1 cellular context compared by ENCODE assay signal in the genomic region with DNA sequence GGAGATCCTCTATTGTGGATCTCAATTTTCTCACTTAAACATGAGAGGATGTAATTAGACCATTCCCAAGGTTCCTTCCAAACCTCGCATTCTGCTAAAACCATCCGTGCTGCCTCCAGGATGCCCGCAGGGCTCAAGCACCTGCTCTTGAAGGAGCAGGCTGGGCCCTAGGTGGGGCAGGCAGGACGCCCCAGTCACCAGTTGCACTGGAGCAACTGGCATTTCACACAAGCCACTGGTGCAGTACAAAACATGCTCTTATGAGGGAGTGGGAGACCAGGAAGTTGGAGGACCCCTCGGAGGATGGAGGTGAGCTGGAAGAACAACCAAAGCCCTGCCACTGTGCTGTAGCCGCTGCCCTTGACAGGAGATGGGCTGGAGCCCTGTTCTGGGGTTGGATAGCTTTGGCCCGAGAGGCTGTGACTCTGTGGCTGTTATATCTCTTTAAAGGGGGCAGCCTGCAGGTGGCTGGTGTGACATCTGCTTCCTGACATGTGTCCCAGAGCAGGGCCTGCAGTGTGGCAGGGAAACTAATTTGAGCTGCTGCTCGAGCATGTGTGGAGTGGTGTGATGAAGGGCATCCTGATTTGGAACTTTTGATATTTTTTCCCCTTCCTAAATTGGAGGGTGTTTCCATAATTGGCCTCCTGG.
TF ChIP-seq lines count a peak whose summit lies in the region.

No MANE protein-coding gene starts in this region.

TF ChIP-seq in SK-N-SH treated with all-trans-retinoic acid at 6 μM for 48 hours, 23 proteins besides CTCF, POLR2A, EP300 and RAD21 (continued from another document):
- TF ChIP-seq, protein P1, sequence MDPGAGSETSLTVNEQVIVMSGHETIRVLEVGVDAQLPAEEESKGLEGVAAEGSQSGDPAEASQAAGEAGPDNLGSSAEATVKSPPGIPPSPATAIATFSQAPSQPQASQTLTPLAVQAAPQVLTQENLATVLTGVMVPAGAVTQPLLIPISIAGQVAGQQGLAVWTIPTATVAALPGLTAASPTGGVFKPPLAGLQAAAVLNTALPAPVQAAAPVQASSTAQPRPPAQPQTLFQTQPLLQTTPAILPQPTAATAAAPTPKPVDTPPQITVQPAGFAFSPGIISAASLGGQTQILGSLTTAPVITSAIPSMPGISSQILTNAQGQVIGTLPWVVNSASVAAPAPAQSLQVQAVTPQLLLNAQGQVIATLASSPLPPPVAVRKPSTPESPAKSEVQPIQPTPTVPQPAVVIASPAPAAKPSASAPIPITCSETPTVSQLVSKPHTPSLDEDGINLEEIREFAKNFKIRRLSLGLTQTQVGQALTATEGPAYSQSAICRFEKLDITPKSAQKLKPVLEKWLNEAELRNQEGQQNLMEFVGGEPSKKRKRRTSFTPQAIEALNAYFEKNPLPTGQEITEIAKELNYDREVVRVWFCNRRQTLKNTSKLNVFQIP (CRISPR knock-in tag; IDR thresholded peaks at IDR 0.05; ENCODE audit: borderline replicate concordance, low read depth): no peak
- TF ChIP-seq ZC3H10 (CRISPR knock-in tag; IDR thresholded peaks at IDR 0.05) (no peak), ZNF8 (CRISPR knock-in tag; IDR thresholded peaks at IDR 0.05) (no peak)
